ENCODE assay signal across 28 cellular contexts in the genomic region with DNA sequence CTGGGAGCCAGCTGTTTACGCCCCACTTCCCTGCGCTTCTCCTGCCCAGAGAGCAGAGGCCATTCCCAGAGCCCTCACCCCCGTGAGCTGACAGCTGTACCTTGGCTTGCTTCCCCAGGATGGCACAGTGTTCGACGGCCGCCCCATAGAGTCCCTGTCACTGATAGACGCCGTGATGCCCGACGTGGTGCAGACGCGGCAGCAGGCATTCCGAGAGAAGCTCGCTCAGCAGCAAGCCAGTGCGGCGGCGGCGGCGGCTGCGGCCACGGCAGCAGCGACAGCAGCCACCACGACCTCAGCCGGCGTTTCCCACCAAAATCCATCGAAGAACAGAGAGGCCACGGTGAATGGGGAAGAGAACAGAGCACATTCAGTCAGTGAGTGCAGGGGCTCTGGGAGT.
DNase-seq lines count a peak whose midpoint lies in the region; ATAC-seq, FAIRE-seq and TF ChIP-seq lines count a peak whose summit lies in the region.
"Had no signal": no experiment of that assay in that cellular context is flagged by ENCODE, and none has a peak within 500 bp of the region (broad histone marks: within the 10 kb centered on the region; RNA-seq: fewer than 3 reads in every experiment).

No MANE protein-coding gene starts in this region.

- no peaks in the 10 kb centered on the region for H4K20me1 ChIP-seq in HepG2 (ENCODE audit: insufficient read depth, low read length)
- H4K20me1 ChIP-seq in osteoblast (ENCODE audit: insufficient read depth, low read length): no peaks in the 10 kb centered on the region

- ATAC-seq in HepG2 (no peak), right lobe of liver (no peak), GM18498 (IDR thresholded peaks at IDR 0.05; ENCODE audit: unreplicated experiment) (no peak)
- ATAC-seq in stimulated activated effector memory CD8-positive, alpha-beta T cell treated with anti-CD3 and anti-CD28 coated beads, Interleukin-12 subunit alpha, Interleukin-12 subunit beta, amount 100 ng/mL, for 72 hours: no peak
- ATAC-seq: GM12878 had no signal

- TF ChIP-seq RAD21 in HepG2 (CRISPR knock-in tag; IDR thresholded peaks at IDR 0.05): no peak

- no peak for DNase-seq in HepG2 (ENCODE audit: low spot score)
- DNase-seq in right lobe of liver: no peak
- DNase-seq in islet precursor cell: peak; percentile 28
- DNase-seq in mesenteric fat pad (ENCODE audit: low spot score): peak; percentile 79
- DNase-seq in stimulated activated effector memory CD8-positive, alpha-beta T cell treated with anti-CD3 and anti-CD28 coated beads, Interleukin-12 subunit alpha, Interleukin-12 subunit beta, amount 100 ng/mL, for 72 hours (ENCODE audit: low spot score in 2 of 2): no peak
- no peak for DNase-seq in midbrain (lab: John Stamatoyannopoulos, UW)
- DNase-seq in osteoblast (ENCODE audit: insufficient read length, low spot score, missing footprints): no peak
- DNase-seq: 8988T; ACHN; BE2C; C1 segment of cervical spinal cord; CD4-positive, alpha-beta memory T cell; CD4-positive, CD25-positive, alpha-beta regulatory T cell; CD8-positive, alpha-beta memory T cell; COR-L47; DMS 273 treated with DMSO at 0.1 percent for 48 hours; DMS153; DMS53; DMS79; DND-41; EL; GDM1 had no signal

- TF ChIP-seq CTCF in HepG2 (CRISPR knock-in tag; IDR thresholded peaks at IDR 0.05) (no peak), right lobe of liver (IDR thresholded peaks at IDR 0.05) (no peak), osteoblast (IDR thresholded peaks at IDR 0.05; ENCODE audit: extremely low read depth, low read depth, low read length) (no peak)

- H3K4me1 Mint-ChIP-seq in stimulated activated effector memory CD8-positive, alpha-beta T cell treated with anti-CD3 and anti-CD28 coated beads, Interleukin-12 subunit alpha, Interleukin-12 subunit beta, amount 100 ng/mL, for 72 hours: no peaks in the 10 kb centered on the region
- H3K4me1 Mint-ChIP-seq: CD14-positive monocyte had no signal

- CTCF ChIA-PET in HepG2 (lab: Yijun Ruan, JAX; ENCODE audit: low intra/inter-chr PET ratio, low total read pairs): no interaction called here

- H3K9ac ChIP-seq in HepG2 (ENCODE audit: insufficient read depth, low read depth, low read length): no peak overlapping the region
- H3K9ac ChIP-seq: BLaER1 had no signal

- H3K36me3 Mint-ChIP-seq in stimulated activated effector memory CD8-positive, alpha-beta T cell treated with anti-CD3 and anti-CD28 coated beads, Interleukin-12 subunit alpha, Interleukin-12 subunit beta, amount 100 ng/mL, for 72 hours: peaks cover 39% of the 10 kb centered on the region

- H3K36me3 ChIP-seq in HepG2 (replicated peaks in 1 of 2; ENCODE audit: control insufficient read depth in 1 of 2, insufficient read depth in 2 of 2, low read length in 2 of 2): peaks cover 6 to 29% of the 10 kb centered on the region in 2 experiments
- H3K36me3 ChIP-seq in right lobe of liver: no peaks in the 10 kb centered on the region
- peaks cover 7% of the 10 kb centered on the region for H3K36me3 ChIP-seq in osteoblast (ENCODE audit: insufficient read depth, low read length)
- H3K36me3 ChIP-seq: BE2C had no signal

- H3K4me3 ChIP-seq in HepG2 (replicated peaks in 1 of 3; ENCODE audit: insufficient read depth in 1 of 3, low read depth in 2 of 3, low read length in 3 of 3) (no peak overlapping the region), right lobe of liver (no peak overlapping the region), osteoblast (ENCODE audit: insufficient read depth, low read length) (no peak overlapping the region)
- H3K4me3 ChIP-seq: BLaER1, GM12878 had no signal

- BruUV-seq in HepG2 (replicated peaks; lab: Mats Ljungman, UMichigan): no TSS peak

- no peaks in the 10 kb centered on the region for H3K27me3 ChIP-seq in HepG2 (ENCODE audit: control insufficient read depth in 1 of 2, insufficient read depth in 2 of 2, low read length in 2 of 2)
- no peaks in the 10 kb centered on the region for H3K27me3 ChIP-seq in right lobe of liver
- H3K27me3 ChIP-seq in osteoblast (ENCODE audit: insufficient read depth, low read length): no peaks in the 10 kb centered on the region
- H3K27me3 ChIP-seq: BE2C, BLaER1 had no signal

- TF ChIP-seq POLR2A in HepG2 (IDR thresholded peaks at IDR 0.05; ENCODE audit: insufficient read depth in 1 of 2, low read depth in 2 of 2, low read length in 2 of 2): no peak
- TF ChIP-seq POLR2A in right lobe of liver (IDR thresholded peaks at IDR 0.05): no peak

- H2AFZ ChIP-seq in HepG2 (ENCODE audit: low read length): no peak overlapping the region
- H2AFZ ChIP-seq in osteoblast (ENCODE audit: low read length): no peak overlapping the region

- H3K9me3 Mint-ChIP-seq in stimulated activated effector memory CD8-positive, alpha-beta T cell treated with anti-CD3 and anti-CD28 coated beads, Interleukin-12 subunit alpha, Interleukin-12 subunit beta, amount 100 ng/mL, for 72 hours: no peaks in the 10 kb centered on the region
- H3K9me3 Mint-ChIP-seq: CD14-positive monocyte; CD8-positive, alpha-beta memory T cell had no signal

- no peaks in the 10 kb centered on the region for H3K79me2 ChIP-seq in HepG2 (ENCODE audit: insufficient read depth, low read length)
- H3K79me2 ChIP-seq in osteoblast (ENCODE audit: insufficient read depth, low read length): no peaks in the 10 kb centered on the region

- POLR2A ChIA-PET in HepG2 (lab: Yijun Ruan, JAX): no interaction called here

- H3K27ac ChIP-seq in HepG2 (ENCODE audit: extremely low read length, insufficient read depth, low read length): no peak overlapping the region
- H3K27ac ChIP-seq in right lobe of liver: no peak overlapping the region
- H3K27ac ChIP-seq in osteoblast (ENCODE audit: low read depth, low read length): no peak overlapping the region
- H3K27ac ChIP-seq: BLaER1 had no signal

- no peak for FAIRE-seq in HepG2 (lab: Jason Lieb, UNC)
- FAIRE-seq: A204.1, GM12878, GM12892 had no signal

- intact Hi-C loops in HepG2 (cut with micrococcal nuclease; ENCODE audit: unreplicated experiment): no loop called here
- intact Hi-C loops in right lobe of liver (cut with DNase I): no loop called here

- H3K27ac Mint-ChIP-seq in stimulated activated effector memory CD8-positive, alpha-beta T cell treated with anti-CD3 and anti-CD28 coated beads, Interleukin-12 subunit alpha, Interleukin-12 subunit beta, amount 100 ng/mL, for 72 hours: peak overlapping the region; percentile 56
- H3K27ac Mint-ChIP-seq: CD14-positive monocyte; CD4-positive, CD25-positive, alpha-beta regulatory T cell; CD8-positive, alpha-beta memory T cell had no signal

- H3K4me1 ChIP-seq in HepG2 (ENCODE audit: insufficient read depth, low read length): no peaks in the 10 kb centered on the region
- H3K4me1 ChIP-seq in right lobe of liver: no peaks in the 10 kb centered on the region
- H3K4me1 ChIP-seq in osteoblast (ENCODE audit: insufficient read depth, low read length): no peaks in the 10 kb centered on the region
- H3K4me1 ChIP-seq: BE2C had no signal

- in situ Hi-C loops in HepG2 (cut with HindIII; ENCODE audit: extremely low pct_ligation_motif_present, low pct_unique_long_range_greater_than_20kb): no loop called here

- H3K4me2 ChIP-seq in HepG2 (ENCODE audit: low read depth, low read length) (no peak overlapping the region), osteoblast (ENCODE audit: insufficient read depth, low read length) (no peak overlapping the region)
- H3K4me2 ChIP-seq: BLaER1 had no signal

- no peak for TF ChIP-seq EP300 in HepG2 (IDR thresholded peaks at IDR 0.05; ENCODE audit: low read depth in 2 of 2, low read length in 2 of 2)
- TF ChIP-seq EP300 in HepG2 (CRISPR knock-in tag; IDR thresholded peaks at IDR 0.05; ENCODE audit: borderline replicate concordance): no peak

- WGBS in HepG2 (ENCODE audit: low lambda C conversion rate): 98% methylated on average over 17 of the region's 27 CpGs
- WGBS in right lobe of liver (ENCODE audit: insufficient coverage, low coverage, low lambda C conversion rate, missing lambda C conversion rate): 94% methylated on average over 22 of the region's 27 CpGs

- H3K4me3 Mint-ChIP-seq in stimulated activated effector memory CD8-positive, alpha-beta T cell treated with anti-CD3 and anti-CD28 coated beads, Interleukin-12 subunit alpha, Interleukin-12 subunit beta, amount 100 ng/mL, for 72 hours: no peak overlapping the region
- H3K4me3 Mint-ChIP-seq: CD14-positive monocyte; CD4-positive, alpha-beta memory T cell; CD4-positive, CD25-positive, alpha-beta regulatory T cell; CD8-positive, alpha-beta memory T cell had no signal

- H3K9me3 ChIP-seq in HepG2 (ENCODE audit: low read length) (no peaks in the 10 kb centered on the region), right lobe of liver (no peaks in the 10 kb centered on the region), osteoblast (ENCODE audit: low read depth, low read length) (no peaks in the 10 kb centered on the region)
- H3K9me3 ChIP-seq: BE2C, BLaER1 had no signal

TF ChIP-seq in HepG2, 621 proteins besides CTCF, POLR2A, EP300 and RAD21:
- peak; percentile 57 for TF ChIP-seq AGO2 (optimal IDR thresholded peaks at IDR 0.05; ENCODE audit: low read depth, low read length)
- no peak for TF ChIP-seq ZNF616 (CRISPR knock-in tag; IDR thresholded peaks at IDR 0.05; ENCODE audit: low read depth)
- no peak for TF ChIP-seq HES4 (CRISPR knock-in tag; IDR thresholded peaks at IDR 0.05; ENCODE audit: borderline replicate concordance)
- TF ChIP-seq ATM (IDR thresholded peaks at IDR 0.05; ENCODE audit: borderline replicate concordance): no peak
- no peak for TF ChIP-seq ZNF776 (CRISPR knock-in tag; IDR thresholded peaks at IDR 0.05)

Comparison
In these comparisons a context has a peak if more than half of its experiments do, and no peak if none do; other contexts are left out.
1. DNase-seq: peak in islet precursor cell (single experiment) and mesenteric fat pad (single experiment); none in HepG2 (single experiment), right lobe of liver (0 of 3), stimulated activated effector memory CD8-positive, alpha-beta T cell treated with anti-CD3 and anti-CD28 coated beads, Interleukin-12 subunit alpha, Interleukin-12 subunit beta, amount 100 ng/mL, for 72 hours (0 of 2), midbrain (single experiment) and osteoblast (single experiment).